17 cellular contexts compared by ENCODE assay signal in the genomic region with DNA sequence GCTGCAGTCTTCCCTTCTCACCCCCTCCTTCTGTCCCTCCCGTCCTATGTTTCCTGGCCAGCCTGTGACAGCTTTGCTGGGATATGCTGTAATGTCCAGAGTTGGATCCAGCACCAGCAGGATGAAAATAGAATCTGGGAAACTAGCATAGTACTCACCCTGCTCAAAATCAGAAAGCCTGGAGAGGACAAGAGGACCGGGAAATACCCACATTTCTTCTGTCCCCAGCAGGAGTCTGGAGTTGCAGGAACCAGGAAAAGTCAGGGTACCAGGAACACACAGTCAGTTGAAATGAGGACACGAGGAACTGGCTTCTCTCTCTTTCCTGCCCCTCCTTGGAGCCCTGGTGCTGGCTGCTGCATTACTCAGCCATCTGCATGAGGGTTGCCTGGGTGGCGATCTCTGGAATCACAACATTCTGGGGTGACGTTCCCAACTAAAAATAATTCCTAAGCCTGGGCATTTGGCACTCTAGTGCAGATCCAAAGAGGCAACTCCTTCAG. TPM values are rescaled to one million over a fixed set of nuclear protein-coding genes. Genes with fewer than 3 reads are reported as not detected.
A peak's percentile ranks its signal among the peaks of the same experiment; 100 is the strongest.
DNase-seq lines count a peak whose midpoint lies in the region; ATAC-seq and TF ChIP-seq lines count a peak whose summit lies in the region.
"Had no signal": no experiment of that assay in that cellular context is flagged by ENCODE, and none has a peak within 500 bp of the region (broad histone marks: within the 10 kb centered on the region; RNA-seq: fewer than 3 reads in every experiment).

No MANE protein-coding gene starts in this region.

- no peak overlapping the region for H4K12ac ChIP-seq in trophoblast cell (ENCODE audit: low read depth, low read length)

- H3K4me3 Mint-ChIP-seq in activated T-helper 1 cell treated with anti-CD3 and anti-CD28 coated beads, Interleukin-12 subunit alpha, Interleukin-12 subunit beta, Interleukin-2, Interleukin-4 antibody, amounts not matched to agents 30 ng/mL and 10 ng/mL and 1 ng/mL, durations not matched to agents 14 hours and 24 hours and 36 hours = no peak overlapping the region
- H3K4me3 Mint-ChIP-seq: activated CD8-positive, alpha-beta T cell treated with anti-CD3 and anti-CD28 coated beads for 36 hours; stimulated activated naive CD8-positive, alpha-beta T cell treated with anti-CD3 and anti-CD28 coated beads, Interleukin-15, Interleukin-2, amounts not matched to agents 100 ng/mL and 50 ng/mL, for 24 hours; T-helper 2 cell treated with Interferon-gamma antibody and Interleukin-4, amounts not matched to agents 5 μg/mL and 100 μg/mL, for 36 hours had no signal

- peak; percentile 66 for DNase-seq in Right ventricle myocardium inferior (ENCODE audit: missing footprints)
- DNase-seq in cardiac septum (ENCODE audit: low spot score) = no peak
- peak; percentile 57 to 84 (median 68) for DNase-seq in heart left ventricle
- peak; percentile 52 for DNase-seq in trophoblast cell
- DNase-seq in NCI-H187 treated with DMSO at 0.1 percent for 48 hours (lab: John Stamatoyannopoulos, UW) = no peak
- DNase-seq in NCI-H2171 (lab: John Stamatoyannopoulos, UW) = no peak
- no peak for DNase-seq in activated T-helper 1 cell treated with anti-CD3 and anti-CD28 coated beads, Interleukin-12 subunit alpha, Interleukin-12 subunit beta, Interleukin-2, Interleukin-4 antibody, amounts not matched to agents 30 ng/mL and 10 ng/mL and 1 ng/mL, durations not matched to agents 14 hours and 24 hours and 36 hours (ENCODE audit: low spot score)
- DNase-seq in T1000 (lab: John Stamatoyannopoulos, UW) = no peak
- DNase-seq: 8988T; activated CD8-positive, alpha-beta T cell treated with anti-CD3 and anti-CD28 coated beads for 36 hours; activated naive CD4-positive, alpha-beta T cell treated with anti-CD3 and anti-CD28 coated beads, Interleukin-2, amount 50 U/mL, for 16 hours; NCI-H524; Peyer's patch; stimulated activated CD4-positive, alpha-beta T cell treated with anti-CD3 and anti-CD28 coated beads, Interleukin-4, amount 100 ng/mL, for 4 hours had no signal

- ATAC-seq in Right ventricle myocardium inferior (peak; percentile 90), heart left ventricle (peak; percentile 91 to 95 (median 93))
- ATAC-seq: activated CD8-positive, alpha-beta T cell treated with anti-CD3 and anti-CD28 coated beads for 36 hours had no signal

- H3K4me3 ChIP-seq in heart left ventricle = peak overlapping the region in 8 of 12 donors; percentile 2 to 41 (median 27)
- H3K4me3 ChIP-seq in trophoblast cell (ENCODE audit: low read depth, low read length) = no peak overlapping the region
- H3K4me3 ChIP-seq: dorsolateral prefrontal cortex, Peyer's patch had no signal

- no peak overlapping the region for H2BK12ac ChIP-seq in trophoblast cell (ENCODE audit: low read length)

- H3K27ac ChIP-seq in heart left ventricle (peak overlapping the region; percentile 77 to 93 (median 87)), trophoblast cell (ENCODE audit: low read depth, low read length) (no peak overlapping the region)

- H3K4me2 ChIP-seq in trophoblast cell (ENCODE audit: low read length) = no peak overlapping the region

- peaks cover 0 to 30% (median 4%) of the 10 kb centered on the region in 12 donors for H3K4me1 ChIP-seq in heart left ventricle
- H3K4me1 ChIP-seq in trophoblast cell (ENCODE audit: control insufficient read depth in 1 of 2, insufficient read depth in 2 of 2, low read length in 2 of 2) = peaks cover 0 to 4% of the 10 kb centered on the region in 2 experiments
- H3K4me1 ChIP-seq: Peyer's patch had no signal

- 20 to 26% (median 22%) methylated on average over 5 of the region's 5 CpGs for WGBS in heart left ventricle, 4 donors
- no CpG with 5 or more reads among the region's 5 CpGs for WGBS in trophoblast cell (ENCODE audit: extremely low coverage, insufficient coverage, insufficient read length)

- H3K9me3 ChIP-seq in heart left ventricle (no peaks in the 10 kb centered on the region), trophoblast cell (ENCODE audit: insufficient read depth, low read depth, low read length) (no peaks in the 10 kb centered on the region)
- H3K9me3 ChIP-seq: Peyer's patch had no signal

- H3K18ac ChIP-seq in trophoblast cell (ENCODE audit: low read length) = no peak overlapping the region

- H3K4me1 Mint-ChIP-seq in activated T-helper 1 cell treated with anti-CD3 and anti-CD28 coated beads, Interleukin-12 subunit alpha, Interleukin-12 subunit beta, Interleukin-2, Interleukin-4 antibody, amounts not matched to agents 30 ng/mL and 10 ng/mL and 1 ng/mL, durations not matched to agents 14 hours and 24 hours and 36 hours (ENCODE audit: low read depth) = no peaks in the 10 kb centered on the region

- no peak overlapping the region for H3K27ac Mint-ChIP-seq in activated T-helper 1 cell treated with anti-CD3 and anti-CD28 coated beads, Interleukin-12 subunit alpha, Interleukin-12 subunit beta, Interleukin-2, Interleukin-4 antibody, amounts not matched to agents 30 ng/mL and 10 ng/mL and 1 ng/mL, durations not matched to agents 14 hours and 24 hours and 36 hours
- H3K27ac Mint-ChIP-seq: activated CD8-positive, alpha-beta T cell treated with anti-CD3 and anti-CD28 coated beads for 36 hours; stimulated activated naive CD8-positive, alpha-beta T cell treated with anti-CD3 and anti-CD28 coated beads, Interleukin-15, Interleukin-2, amounts not matched to agents 100 ng/mL and 50 ng/mL, for 24 hours; T-helper 2 cell treated with Interferon-gamma antibody and Interleukin-4, amounts not matched to agents 5 μg/mL and 100 μg/mL, for 36 hours had no signal

- H4K91ac ChIP-seq in trophoblast cell (ENCODE audit: low read depth, low read length) = no peak overlapping the region

- H3K9me3 Mint-ChIP-seq in activated T-helper 1 cell treated with anti-CD3 and anti-CD28 coated beads, Interleukin-12 subunit alpha, Interleukin-12 subunit beta, Interleukin-2, Interleukin-4 antibody, amounts not matched to agents 30 ng/mL and 10 ng/mL and 1 ng/mL, durations not matched to agents 14 hours and 24 hours and 36 hours = no peaks in the 10 kb centered on the region
- H3K9me3 Mint-ChIP-seq: activated CD8-positive, alpha-beta T cell treated with anti-CD3 and anti-CD28 coated beads for 36 hours; stimulated activated naive CD8-positive, alpha-beta T cell treated with anti-CD3 and anti-CD28 coated beads, Interleukin-15, Interleukin-2, amounts not matched to agents 100 ng/mL and 50 ng/mL, for 24 hours; T-helper 2 cell treated with Interferon-gamma antibody and Interleukin-4, amounts not matched to agents 5 μg/mL and 100 μg/mL, for 36 hours had no signal

- no peak overlapping the region for H3K9ac ChIP-seq in trophoblast cell (ENCODE audit: low read length)

- no peak overlapping the region for H2AFZ ChIP-seq in trophoblast cell (ENCODE audit: insufficient read depth, low read length, poor library complexity)

- H4K8ac ChIP-seq in trophoblast cell (ENCODE audit: low read depth, low read length) = no peak overlapping the region

- H3K23ac ChIP-seq in trophoblast cell (ENCODE audit: low read length) = no peak overlapping the region

- no peak for TF ChIP-seq CTCF in heart left ventricle (IDR thresholded peaks at IDR 0.05)

- no peak for TF ChIP-seq POLR2A in heart left ventricle (IDR thresholded peaks at IDR 0.05)

- H3K14ac ChIP-seq in trophoblast cell (ENCODE audit: low read length) = no peak overlapping the region

- no peak overlapping the region for H2BK5ac ChIP-seq in trophoblast cell (ENCODE audit: low read depth, low read length, poor library complexity)

- H3K36me3 ChIP-seq in heart left ventricle (no peaks in the 10 kb centered on the region), trophoblast cell (ENCODE audit: control insufficient read depth in 1 of 2, insufficient read depth in 2 of 2, low read length in 2 of 2) (no peaks in the 10 kb centered on the region)
- H3K36me3 ChIP-seq: Peyer's patch had no signal

- H2BK120ac ChIP-seq in trophoblast cell (ENCODE audit: insufficient read depth, low read length, poor library complexity) = no peak overlapping the region

- no peaks in the 10 kb centered on the region for H3K79me1 ChIP-seq in trophoblast cell (ENCODE audit: low read length)

- H3K36me3 Mint-ChIP-seq in activated T-helper 1 cell treated with anti-CD3 and anti-CD28 coated beads, Interleukin-12 subunit alpha, Interleukin-12 subunit beta, Interleukin-2, Interleukin-4 antibody, amounts not matched to agents 30 ng/mL and 10 ng/mL and 1 ng/mL, durations not matched to agents 14 hours and 24 hours and 36 hours (ENCODE audit: low read depth) = no peaks in the 10 kb centered on the region

- intact Hi-C loops in Right ventricle myocardium inferior (cut with DNase I) (loop anchor here (5.0 kb wide), 1 partner anchor 61 kb away; the partner anchor contains the start of gene NFIL3), cardiac septum (cut with DNase I) (loop anchor here (5.0 kb wide), 1 partner anchor 61 kb away; the partner anchor contains the start of gene NFIL3), heart left ventricle (cut with DNase I) (loop anchor here in 4 of 10 donors (1.0 to 10.0 kb wide), 5 partner anchors 17 to 202 kb away; partner anchors contain the start of gene NFIL3 (in 2 of the 4))
- intact Hi-C loops in activated T-helper 1 cell treated with anti-CD3 and anti-CD28 coated beads, Interleukin-12 subunit alpha, Interleukin-12 subunit beta, Interleukin-2, Interleukin-4 antibody, amounts not matched to agents 30 ng/mL and 10 ng/mL and 1 ng/mL, durations not matched to agents 14 hours and 24 hours and 36 hours (cut with micrococcal nuclease) = no loop called here

- H3K79me2 ChIP-seq in trophoblast cell (ENCODE audit: control insufficient read depth, insufficient read depth, low read length, poor library complexity) = no peaks in the 10 kb centered on the region

- H3K4ac ChIP-seq in trophoblast cell (ENCODE audit: low read depth, low read length) = no peak overlapping the region

- no peak overlapping the region for H2AK5ac ChIP-seq in trophoblast cell (ENCODE audit: low read length)

- peaks cover 14% of the 10 kb centered on the region for H3K27me3 Mint-ChIP-seq in activated T-helper 1 cell treated with anti-CD3 and anti-CD28 coated beads, Interleukin-12 subunit alpha, Interleukin-12 subunit beta, Interleukin-2, Interleukin-4 antibody, amounts not matched to agents 30 ng/mL and 10 ng/mL and 1 ng/mL, durations not matched to agents 14 hours and 24 hours and 36 hours (ENCODE audit: insufficient read depth)

- H3K27me3 ChIP-seq in heart left ventricle (no peaks in the 10 kb centered on the region), trophoblast cell (ENCODE audit: insufficient read depth, low read length) (no peaks in the 10 kb centered on the region)
- H3K27me3 ChIP-seq: Peyer's patch had no signal

RNA-seq across cellular contexts. Expression of gene NFIL3, which starts 59.6 kb away (rescaled TPM):
- 21.3 TPM for total RNA-seq in Right ventricle myocardium inferior
- 32.4 TPM for total RNA-seq in cardiac septum
- total RNA-seq in heart left ventricle = 10 to 100 TPM; 20.1 to 35.9 (median 24.7) TPM
- polyA plus RNA-seq in heart left ventricle = 10 to 100 TPM; 13.1 to 33.3 TPM
- 50.7 and 52.5 TPM in 2 replicates for polyA plus RNA-seq in trophoblast cell (2013)
- total RNA-seq in activated T-helper 1 cell treated with anti-CD3 and anti-CD28 coated beads, Interleukin-12 subunit alpha, Interleukin-12 subunit beta, Interleukin-2, Interleukin-4 antibody, amounts not matched to agents 30 ng/mL and 10 ng/mL and 1 ng/mL, durations not matched to agents 14 hours and 24 hours and 36 hours = 124 TPM in 2 replicates

Comparison
In these comparisons a context has a peak if more than half of its experiments do, and no peak if none do; other contexts are left out.
1. DNase-seq: peak in Right ventricle myocardium inferior (single experiment), heart left ventricle (5 of 5) and trophoblast cell (2 of 2); none in cardiac septum (single experiment), NCI-H187 treated with DMSO at 0.1 percent for 48 hours (single experiment), NCI-H2171 (single experiment), activated T-helper 1 cell treated with anti-CD3 and anti-CD28 coated beads, Interleukin-12 subunit alpha, Interleukin-12 subunit beta, Interleukin-2, Interleukin-4 antibody, amounts not matched to agents 30 ng/mL and 10 ng/mL and 1 ng/mL, durations not matched to agents 14 hours and 24 hours and 36 hours (single experiment) and T1000 (single experiment).